In genomic region chr1:196148367-196148970, GRCh38 we compare ENCODE assay signal across 8 cellular contexts.
A peak's percentile ranks its signal among the peaks of the same experiment; 100 is the strongest.
DNase-seq lines count a peak whose midpoint lies in the region; ATAC-seq and TF ChIP-seq lines count a peak whose summit lies in the region.

No MANE protein-coding gene starts in this region.

- no peaks in the 10 kb centered on the region for H3K36me3 Mint-ChIP-seq in type B pancreatic cell

- no peak for TF ChIP-seq POLR2A in GM18505 (IDR thresholded peaks at IDR 0.05; ENCODE audit: borderline replicate concordance, extremely low read depth, insufficient read depth, insufficient read length)

- no peak overlapping the region for H3K4me3 Mint-ChIP-seq in type B pancreatic cell

- in situ Hi-C loops in KBM-7 (cut with MboI; ENCODE audit: low pct_unique_long_range_greater_than_20kb, low sequenced_read_pairs) = no loop called here

- ATAC-seq in GM18505 (IDR thresholded peaks at IDR 0.05; ENCODE audit: unreplicated experiment) = peak; percentile 63
- peak; percentile 93 for ATAC-seq in SK-N-SH treated with all-trans-retinoic acid at 6 μM for 48 hours
- no peak for ATAC-seq in GM19023 (IDR thresholded peaks at IDR 0.05; ENCODE audit: unreplicated experiment)

- H3K27me3 Mint-ChIP-seq in type B pancreatic cell = no peaks in the 10 kb centered on the region

- peak; percentile 7 for DNase-seq in AG08396 (ENCODE audit: low spot score)
- DNase-seq in KBM-7 = peak; percentile 41
- peak; percentile 2 for DNase-seq in germinal center (ENCODE audit: low spot score)
- DNase-seq in type B pancreatic cell (ENCODE audit: extremely low spot score, unreplicated experiment) = no peak
- DNase-seq in iPS-NIHi7 (ENCODE audit: extremely low spot score) = no peak

- peaks cover 4% of the 10 kb centered on the region for H3K9me3 Mint-ChIP-seq in type B pancreatic cell

- peak; percentile 89 for TF ChIP-seq CTCF in type B pancreatic cell (conservative IDR thresholded peaks at IDR 0.05)

- no peak overlapping the region for H3K27ac Mint-ChIP-seq in type B pancreatic cell

- no peaks in the 10 kb centered on the region for H3K4me1 Mint-ChIP-seq in type B pancreatic cell (ENCODE audit: unreplicated experiment)

TF ChIP-seq in SK-N-SH treated with all-trans-retinoic acid at 6 μM for 48 hours, 23 proteins besides CTCF, POLR2A, EP300 and RAD21:
- no peak for TF ChIP-seq RARB (CRISPR knock-in tag; IDR thresholded peaks at IDR 0.05)
- TF ChIP-seq ESRRG (CRISPR knock-in tag; IDR thresholded peaks at IDR 0.05) = no peak

Comparison
In these comparisons a context has a peak if more than half of its experiments do, and no peak if none do; other contexts are left out.
1. DNase-seq: peak in AG08396 (single experiment), KBM-7 (single experiment) and germinal center (single experiment); none in type B pancreatic cell (single experiment) and iPS-NIHi7 (single experiment).